In the genomic region with DNA sequence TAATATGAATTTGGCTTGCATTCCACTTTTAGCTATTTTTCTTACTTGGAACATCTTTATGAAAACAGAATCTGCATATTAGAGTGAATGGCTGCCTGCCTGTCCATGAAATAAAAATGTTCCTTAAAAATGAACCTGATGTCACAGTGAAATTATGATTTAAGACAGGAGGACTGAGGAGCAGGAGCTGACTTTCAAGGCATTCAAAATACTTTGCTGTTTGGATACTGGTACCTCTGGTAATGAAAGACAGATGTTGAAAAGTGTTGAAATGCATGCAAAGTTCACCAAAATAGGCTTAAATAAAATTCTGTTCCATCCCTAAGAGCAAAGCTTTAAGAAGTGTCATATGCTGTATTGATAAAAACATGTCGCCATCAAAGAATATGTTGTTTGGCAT, we compare ENCODE assay signal across 2 cellular contexts.
TF ChIP-seq lines count a peak whose summit lies in the region.

No MANE protein-coding gene starts in this region.

TF ChIP-seq in K562, 482 proteins besides CTCF, POLR2A, EP300 and RAD21 (continued from another document):
- TF ChIP-seq, protein P1, sequence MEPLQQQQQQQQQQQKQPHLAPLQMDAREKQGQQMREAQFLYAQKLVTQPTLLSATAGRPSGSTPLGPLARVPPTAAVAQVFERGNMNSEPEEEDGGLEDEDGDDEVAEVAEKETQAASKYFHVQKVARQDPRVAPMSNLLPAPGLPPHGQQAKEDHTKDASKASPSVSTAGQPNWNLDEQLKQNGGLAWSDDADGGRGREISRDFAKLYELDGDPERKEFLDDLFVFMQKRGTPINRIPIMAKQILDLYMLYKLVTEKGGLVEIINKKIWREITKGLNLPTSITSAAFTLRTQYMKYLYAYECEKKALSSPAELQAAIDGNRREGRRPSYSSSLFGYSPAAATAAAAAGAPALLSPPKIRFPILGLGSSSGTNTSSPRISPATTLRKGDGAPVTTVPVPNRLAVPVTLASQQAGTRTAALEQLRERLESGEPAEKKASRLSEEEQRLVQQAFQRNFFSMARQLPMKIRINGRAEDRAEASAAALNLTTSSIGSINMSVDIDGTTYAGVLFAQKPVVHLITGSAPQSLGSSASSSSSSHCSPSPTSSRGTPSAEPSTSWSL (CRISPR knock-in tag; IDR thresholded peaks at IDR 0.05; ENCODE audit: borderline replicate concordance): no peak

TF ChIP-seq in SK-N-SH, 30 proteins besides CTCF, POLR2A, EP300 and RAD21 (continued from another document):
- TF ChIP-seq, protein P2, sequence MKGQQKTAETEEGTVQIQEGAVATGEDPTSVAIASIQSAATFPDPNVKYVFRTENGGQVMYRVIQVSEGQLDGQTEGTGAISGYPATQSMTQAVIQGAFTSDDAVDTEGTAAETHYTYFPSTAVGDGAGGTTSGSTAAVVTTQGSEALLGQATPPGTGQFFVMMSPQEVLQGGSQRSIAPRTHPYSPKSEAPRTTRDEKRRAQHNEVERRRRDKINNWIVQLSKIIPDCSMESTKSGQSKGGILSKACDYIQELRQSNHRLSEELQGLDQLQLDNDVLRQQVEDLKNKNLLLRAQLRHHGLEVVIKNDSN (IDR thresholded peaks at IDR 0.05; ENCODE audit: borderline replicate concordance, low read depth): no peak
- TF ChIP-seq YY1 (IDR thresholded peaks at IDR 0.05; ENCODE audit: low read depth): no peak
- no peak for TF ChIP-seq SIN3A (IDR thresholded peaks at IDR 0.05; ENCODE audit: borderline replicate concordance, low read depth, low read length)
- TF ChIP-seq MEF2A (IDR thresholded peaks at IDR 0.05; ENCODE audit: borderline replicate concordance, low read depth): no peak
- no peak for TF ChIP-seq RFX5 (IDR thresholded peaks at IDR 0.05; ENCODE audit: low read length)
- no peak for TF ChIP-seq RXRA (IDR thresholded peaks at IDR 0.05; ENCODE audit: borderline replicate concordance, low read depth)
- TF ChIP-seq FOXJ3 (CRISPR knock-in tag; IDR thresholded peaks at IDR 0.05): no peak
- TF ChIP-seq FOSL2 (IDR thresholded peaks at IDR 0.05; ENCODE audit: borderline replicate concordance, low read depth): no peak
- TF ChIP-seq, protein P3, sequence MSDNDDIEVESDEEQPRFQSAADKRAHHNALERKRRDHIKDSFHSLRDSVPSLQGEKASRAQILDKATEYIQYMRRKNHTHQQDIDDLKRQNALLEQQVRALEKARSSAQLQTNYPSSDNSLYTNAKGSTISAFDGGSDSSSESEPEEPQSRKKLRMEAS (IDR thresholded peaks at IDR 0.05; ENCODE audit: low read depth): no peak
- no peak for TF ChIP-seq GABPA (IDR thresholded peaks at IDR 0.05; ENCODE audit: low read depth)
- no peak for TF ChIP-seq RCOR1 (IDR thresholded peaks at IDR 0.05; ENCODE audit: low read length)
- TF ChIP-seq, protein P4, sequence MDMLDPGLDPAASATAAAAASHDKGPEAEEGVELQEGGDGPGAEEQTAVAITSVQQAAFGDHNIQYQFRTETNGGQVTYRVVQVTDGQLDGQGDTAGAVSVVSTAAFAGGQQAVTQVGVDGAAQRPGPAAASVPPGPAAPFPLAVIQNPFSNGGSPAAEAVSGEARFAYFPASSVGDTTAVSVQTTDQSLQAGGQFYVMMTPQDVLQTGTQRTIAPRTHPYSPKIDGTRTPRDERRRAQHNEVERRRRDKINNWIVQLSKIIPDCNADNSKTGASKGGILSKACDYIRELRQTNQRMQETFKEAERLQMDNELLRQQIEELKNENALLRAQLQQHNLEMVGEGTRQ (IDR thresholded peaks at IDR 0.05; ENCODE audit: borderline replicate concordance, low read depth, low read length): no peak
- TF ChIP-seq, protein P5, sequence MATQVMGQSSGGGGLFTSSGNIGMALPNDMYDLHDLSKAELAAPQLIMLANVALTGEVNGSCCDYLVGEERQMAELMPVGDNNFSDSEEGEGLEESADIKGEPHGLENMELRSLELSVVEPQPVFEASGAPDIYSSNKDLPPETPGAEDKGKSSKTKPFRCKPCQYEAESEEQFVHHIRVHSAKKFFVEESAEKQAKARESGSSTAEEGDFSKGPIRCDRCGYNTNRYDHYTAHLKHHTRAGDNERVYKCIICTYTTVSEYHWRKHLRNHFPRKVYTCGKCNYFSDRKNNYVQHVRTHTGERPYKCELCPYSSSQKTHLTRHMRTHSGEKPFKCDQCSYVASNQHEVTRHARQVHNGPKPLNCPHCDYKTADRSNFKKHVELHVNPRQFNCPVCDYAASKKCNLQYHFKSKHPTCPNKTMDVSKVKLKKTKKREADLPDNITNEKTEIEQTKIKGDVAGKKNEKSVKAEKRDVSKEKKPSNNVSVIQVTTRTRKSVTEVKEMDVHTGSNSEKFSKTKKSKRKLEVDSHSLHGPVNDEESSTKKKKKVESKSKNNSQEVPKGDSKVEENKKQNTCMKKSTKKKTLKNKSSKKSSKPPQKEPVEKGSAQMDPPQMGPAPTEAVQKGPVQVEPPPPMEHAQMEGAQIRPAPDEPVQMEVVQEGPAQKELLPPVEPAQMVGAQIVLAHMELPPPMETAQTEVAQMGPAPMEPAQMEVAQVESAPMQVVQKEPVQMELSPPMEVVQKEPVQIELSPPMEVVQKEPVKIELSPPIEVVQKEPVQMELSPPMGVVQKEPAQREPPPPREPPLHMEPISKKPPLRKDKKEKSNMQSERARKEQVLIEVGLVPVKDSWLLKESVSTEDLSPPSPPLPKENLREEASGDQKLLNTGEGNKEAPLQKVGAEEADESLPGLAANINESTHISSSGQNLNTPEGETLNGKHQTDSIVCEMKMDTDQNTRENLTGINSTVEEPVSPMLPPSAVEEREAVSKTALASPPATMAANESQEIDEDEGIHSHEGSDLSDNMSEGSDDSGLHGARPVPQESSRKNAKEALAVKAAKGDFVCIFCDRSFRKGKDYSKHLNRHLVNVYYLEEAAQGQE (IDR thresholded peaks at IDR 0.05; ENCODE audit: low read depth, low read length): no peak
- no peak for TF ChIP-seq EZH2phosphoT487 (IDR thresholded peaks at IDR 0.05; ENCODE audit: borderline replicate concordance, low read depth)
- no peak for TF ChIP-seq NFIC (IDR thresholded peaks at IDR 0.05; ENCODE audit: borderline replicate concordance)
- TF ChIP-seq, protein P6, sequence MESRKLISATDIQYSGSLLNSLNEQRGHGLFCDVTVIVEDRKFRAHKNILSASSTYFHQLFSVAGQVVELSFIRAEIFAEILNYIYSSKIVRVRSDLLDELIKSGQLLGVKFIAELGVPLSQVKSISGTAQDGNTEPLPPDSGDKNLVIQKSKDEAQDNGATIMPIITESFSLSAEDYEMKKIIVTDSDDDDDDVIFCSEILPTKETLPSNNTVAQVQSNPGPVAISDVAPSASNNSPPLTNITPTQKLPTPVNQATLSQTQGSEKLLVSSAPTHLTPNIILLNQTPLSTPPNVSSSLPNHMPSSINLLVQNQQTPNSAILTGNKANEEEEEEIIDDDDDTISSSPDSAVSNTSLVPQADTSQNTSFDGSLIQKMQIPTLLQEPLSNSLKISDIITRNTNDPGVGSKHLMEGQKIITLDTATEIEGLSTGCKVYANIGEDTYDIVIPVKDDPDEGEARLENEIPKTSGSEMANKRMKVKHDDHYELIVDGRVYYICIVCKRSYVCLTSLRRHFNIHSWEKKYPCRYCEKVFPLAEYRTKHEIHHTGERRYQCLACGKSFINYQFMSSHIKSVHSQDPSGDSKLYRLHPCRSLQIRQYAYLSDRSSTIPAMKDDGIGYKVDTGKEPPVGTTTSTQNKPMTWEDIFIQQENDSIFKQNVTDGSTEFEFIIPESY (IDR thresholded peaks at IDR 0.05; ENCODE audit: borderline replicate concordance, low read depth): no peak
- TF ChIP-seq MXI1 (IDR thresholded peaks at IDR 0.05; ENCODE audit: low read depth, low read length): no peak
- TF ChIP-seq, protein P7, sequence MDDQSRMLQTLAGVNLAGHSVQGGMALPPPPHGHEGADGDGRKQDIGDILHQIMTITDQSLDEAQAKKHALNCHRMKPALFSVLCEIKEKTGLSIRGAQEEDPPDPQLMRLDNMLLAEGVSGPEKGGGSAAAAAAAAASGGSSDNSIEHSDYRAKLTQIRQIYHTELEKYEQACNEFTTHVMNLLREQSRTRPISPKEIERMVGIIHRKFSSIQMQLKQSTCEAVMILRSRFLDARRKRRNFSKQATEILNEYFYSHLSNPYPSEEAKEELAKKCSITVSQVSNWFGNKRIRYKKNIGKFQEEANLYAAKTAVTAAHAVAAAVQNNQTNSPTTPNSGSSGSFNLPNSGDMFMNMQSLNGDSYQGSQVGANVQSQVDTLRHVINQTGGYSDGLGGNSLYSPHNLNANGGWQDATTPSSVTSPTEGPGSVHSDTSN (IDR thresholded peaks at IDR 0.05): no peak
- no peak for TF ChIP-seq TAF1 (IDR thresholded peaks at IDR 0.05; ENCODE audit: borderline replicate concordance, low read depth, low read length)
